In the genomic region with DNA sequence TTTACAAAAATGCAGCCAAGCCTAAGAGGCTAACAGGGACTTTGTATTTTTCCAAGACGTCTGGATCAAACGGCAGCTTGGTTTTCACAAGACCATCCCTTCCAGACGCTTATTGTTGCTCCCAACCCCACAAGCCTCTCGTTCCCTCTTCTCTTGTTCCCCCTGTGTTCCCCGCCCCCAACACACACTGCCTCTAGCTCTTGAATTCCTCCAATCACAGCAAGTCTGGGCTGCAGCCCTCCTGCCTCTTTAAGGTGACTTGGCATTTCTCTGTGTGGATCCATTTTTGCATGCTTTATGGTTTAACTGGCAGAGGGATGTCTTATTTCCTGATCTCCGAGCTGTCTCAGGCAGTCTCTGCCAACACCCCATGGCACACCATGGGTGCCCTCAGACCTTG, we compare ENCODE assay signal across 14 cellular contexts.
DNase-seq lines count a peak whose midpoint lies in the region; ATAC-seq and TF ChIP-seq lines count a peak whose summit lies in the region.
"Had no signal": no experiment of that assay in that cellular context is flagged by ENCODE, and none has a peak within 500 bp of the region (broad histone marks: within the 10 kb centered on the region; RNA-seq: fewer than 3 reads in every experiment).

No MANE protein-coding gene starts in this region.

- H3K27me3 Mint-ChIP-seq in endothelial cell (ENCODE audit: unreplicated experiment): peaks cover 1% of the 10 kb centered on the region
- no peaks in the 10 kb centered on the region for H3K27me3 Mint-ChIP-seq in neural crest cell (ENCODE audit: low read depth)
- peaks cover 0 to 22% (median 3%) of the 10 kb centered on the region in 3 donors for H3K27me3 Mint-ChIP-seq in immature natural killer cell (ENCODE audit: low read depth in 3 of 3)

- H3K36me3 Mint-ChIP-seq in endothelial cell (ENCODE audit: low read depth, unreplicated experiment) (peaks cover 4% of the 10 kb centered on the region), neural crest cell (ENCODE audit: low read depth) (no peaks in the 10 kb centered on the region), immature natural killer cell (no peaks in the 10 kb centered on the region)
- H3K36me3 Mint-ChIP-seq: CD8-positive, alpha-beta memory T cell had no signal

- DNase-seq in Caki2 (ENCODE audit: low read depth) (peak; percentile 31), RPMI7951 (ENCODE audit: low read depth) (peak; percentile 84), endothelial cell (ENCODE audit: low spot score) (no peak), neural crest cell (ENCODE audit: low read depth, low spot score) (no peak), immature natural killer cell (no peak), D341Med (ENCODE audit: low spot score) (no peak)
- DNase-seq in stimulated activated CD4-positive, alpha-beta T cell treated with anti-CD3 and anti-CD28 coated beads, Interleukin-12 subunit alpha, Interleukin-12 subunit beta, amount 100 ng/mL, for 4 hours: no peak
- DNase-seq: activated CD4-positive, alpha-beta T cell treated with anti-CD3 and anti-CD28 coated beads for 4 hours; activated effector memory CD4-positive, alpha-beta T cell treated with anti-CD3 and anti-CD28 coated beads, Interleukin-2, amount 50 U/mL, for 16 hours; CD8-positive, alpha-beta memory T cell; glutamatergic neuron; NCI-H510A treated with DMSO at 0.1 percent for 48 hours had no signal

- in situ Hi-C loops in Caki2 (cut with HindIII; ENCODE audit: low pct_unique_long_range_greater_than_20kb, low sequenced_read_pairs): no loop called here

- no peak for ATAC-seq in HG02938 (IDR thresholded peaks at IDR 0.05; ENCODE audit: unreplicated experiment)
- ATAC-seq: GM12878 had no signal

- H3K4me3 Mint-ChIP-seq in endothelial cell (ENCODE audit: unreplicated experiment): no peak overlapping the region
- no peak overlapping the region for H3K4me3 Mint-ChIP-seq in neural crest cell
- no peak overlapping the region for H3K4me3 Mint-ChIP-seq in immature natural killer cell
- H3K4me3 Mint-ChIP-seq: CD8-positive, alpha-beta memory T cell had no signal

- H3K4me1 Mint-ChIP-seq in endothelial cell (ENCODE audit: unreplicated experiment) (peaks cover 32% of the 10 kb centered on the region), neural crest cell (peaks cover 42% of the 10 kb centered on the region), immature natural killer cell (no peaks in the 10 kb centered on the region)
- H3K4me1 Mint-ChIP-seq: CD8-positive, alpha-beta memory T cell had no signal

- H3K27ac Mint-ChIP-seq in endothelial cell (ENCODE audit: unreplicated experiment): peak overlapping the region; percentile 75
- peak overlapping the region; percentile 85 for H3K27ac Mint-ChIP-seq in neural crest cell (ENCODE audit: unreplicated experiment)
- peak overlapping the region in 1 of 6 donors; percentile 5 for H3K27ac Mint-ChIP-seq in immature natural killer cell

- TF ChIP-seq CTCF in endothelial cell (IDR thresholded peaks at IDR 0.05; ENCODE audit: unreplicated experiment) (no peak), neural crest cell (conservative IDR thresholded peaks at IDR 0.05) (no peak)

- H3K9me3 Mint-ChIP-seq in endothelial cell (ENCODE audit: unreplicated experiment): no peaks in the 10 kb centered on the region
- no peaks in the 10 kb centered on the region for H3K9me3 Mint-ChIP-seq in neural crest cell
- no peaks in the 10 kb centered on the region for H3K9me3 Mint-ChIP-seq in immature natural killer cell
- H3K9me3 Mint-ChIP-seq: CD8-positive, alpha-beta memory T cell had no signal

Comparison
In these comparisons a context has a peak if more than half of its experiments do, and no peak if none do; other contexts are left out.
1. DNase-seq: peak in Caki2 (single experiment) and RPMI7951 (single experiment); none in endothelial cell (single experiment), neural crest cell (single experiment), stimulated activated CD4-positive, alpha-beta T cell treated with anti-CD3 and anti-CD28 coated beads, Interleukin-12 subunit alpha, Interleukin-12 subunit beta, amount 100 ng/mL, for 4 hours (single experiment), immature natural killer cell (0 of 3) and D341Med (single experiment).